8 cellular contexts compared by ENCODE assay signal in genomic region chrX:138026211-138026610, GRCh38.
DNase-seq lines count a peak whose midpoint lies in the region; ATAC-seq and TF ChIP-seq lines count a peak whose summit lies in the region.

No MANE protein-coding gene starts in this region.

- no peak overlapping the region for H3K23ac ChIP-seq in mesendoderm (ENCODE audit: low read length)

- H3K79me2 ChIP-seq in mesendoderm (ENCODE audit: control insufficient read depth, insufficient read depth, low read length): no peaks in the 10 kb centered on the region

- no peak overlapping the region for H2BK5ac ChIP-seq in mesendoderm (ENCODE audit: low read length)

- H3K4me1 Mint-ChIP-seq in naive thymus-derived CD8-positive, alpha-beta T cell: no peaks in the 10 kb centered on the region

- H4K5ac ChIP-seq in mesendoderm (ENCODE audit: low read length): no peak overlapping the region

- no peaks in the 10 kb centered on the region for H3K9me3 ChIP-seq in RWPE2 (ENCODE audit: severe bottlenecking)
- H3K9me3 ChIP-seq in suprapubic skin: no peaks in the 10 kb centered on the region

- H3K9ac ChIP-seq in mesendoderm (ENCODE audit: low read length): no peak overlapping the region

- H4K8ac ChIP-seq in mesendoderm (ENCODE audit: low read depth, low read length): no peak overlapping the region

- no peak for TF ChIP-seq POLR2A in suprapubic skin (IDR thresholded peaks at IDR 0.05)

- no peak overlapping the region for H2BK15ac ChIP-seq in mesendoderm (replicated peaks; ENCODE audit: low read depth)

- H3K4ac ChIP-seq in mesendoderm (ENCODE audit: low read depth, low read length): no peak overlapping the region

- no peak overlapping the region for H3K18ac ChIP-seq in mesendoderm (ENCODE audit: low read length)

- H3K56ac ChIP-seq in mesendoderm (ENCODE audit: low read length): no peak overlapping the region

- peak; percentile 50 for ATAC-seq in HG02759 (IDR thresholded peaks at IDR 0.05; ENCODE audit: unreplicated experiment)
- ATAC-seq in RWPE2 (ENCODE audit: low read depth): no peak
- no peak for ATAC-seq in HG03196 (IDR thresholded peaks at IDR 0.05; ENCODE audit: unreplicated experiment)
- ATAC-seq in naive thymus-derived CD8-positive, alpha-beta T cell: no peak

- WGBS in mesendoderm (ENCODE audit: extremely low coverage, insufficient coverage, low lambda C conversion rate): no CpG with 5 or more reads among the region's 1 CpG
- WGBS in suprapubic skin: 43% methylated on average over 1 of the region's 1 CpG

- TF ChIP-seq CTCF in GM12873 (IDR thresholded peaks at IDR 0.05; ENCODE audit: insufficient read depth, low read depth, low read length, missing control alignments) (peak; percentile 67), RWPE2 (IDR thresholded peaks at IDR 0.05; ENCODE audit: poor library complexity, severe bottlenecking) (peak; percentile 33), suprapubic skin (IDR thresholded peaks at IDR 0.05) (peak in 1 of 2 donors; percentile 8)

- TF ChIP-seq EP300 in suprapubic skin (IDR thresholded peaks at IDR 0.05): no peak

- H3K4me1 ChIP-seq in RWPE2 (ENCODE audit: insufficient read depth, poor library complexity, severe bottlenecking) (no peaks in the 10 kb centered on the region), mesendoderm (ENCODE audit: control insufficient read depth, low read depth, low read length) (no peaks in the 10 kb centered on the region), suprapubic skin (no peaks in the 10 kb centered on the region)

- POLR2A ChIA-PET in naive thymus-derived CD8-positive, alpha-beta T cell (lab: Charles Lee): no interaction called here

- no peak overlapping the region for H3K27ac ChIP-seq in RWPE2 (ENCODE audit: poor library complexity, severe bottlenecking)
- H3K27ac ChIP-seq in mesendoderm (ENCODE audit: low read depth, low read length): no peak overlapping the region
- no peak overlapping the region for H3K27ac ChIP-seq in suprapubic skin

- no peaks in the 10 kb centered on the region for H3K36me3 ChIP-seq in RWPE2 (ENCODE audit: low read depth)
- H3K36me3 ChIP-seq in mesendoderm (ENCODE audit: control insufficient read depth, insufficient read depth, low read length): no peaks in the 10 kb centered on the region
- no peaks in the 10 kb centered on the region for H3K36me3 ChIP-seq in suprapubic skin

- H3K79me1 ChIP-seq in mesendoderm (ENCODE audit: low read length): no peaks in the 10 kb centered on the region

- no peaks in the 10 kb centered on the region for H3K36me3 Mint-ChIP-seq in naive thymus-derived CD8-positive, alpha-beta T cell

- H3K4me2 ChIP-seq in mesendoderm (ENCODE audit: low read length): no peak overlapping the region

- no peaks in the 10 kb centered on the region for H3K9me3 Mint-ChIP-seq in naive thymus-derived CD8-positive, alpha-beta T cell

- H3K27me3 Mint-ChIP-seq in naive thymus-derived CD8-positive, alpha-beta T cell: peaks cover 0 to 11% (median 0%) of the 10 kb centered on the region in 5 donors

- H3K4me3 Mint-ChIP-seq in naive thymus-derived CD8-positive, alpha-beta T cell: no peak overlapping the region

- no peak overlapping the region for H2BK120ac ChIP-seq in mesendoderm (ENCODE audit: low read depth, low read length)

- DNase-seq in RWPE2 (ENCODE audit: low spot score) (no peak), mesendoderm (peak; percentile 21), suprapubic skin (ENCODE audit: low spot score in 2 of 2) (no peak), medulla oblongata (ENCODE audit: extremely low spot score) (no peak)
- no peak for DNase-seq in naive thymus-derived CD8-positive, alpha-beta T cell

- no peak overlapping the region for H3K4me3 ChIP-seq in RWPE2 (ENCODE audit: severe bottlenecking)
- no peak overlapping the region for H3K4me3 ChIP-seq in mesendoderm (ENCODE audit: low read length)
- H3K4me3 ChIP-seq in suprapubic skin: no peak overlapping the region

- no peak overlapping the region for H3K27ac Mint-ChIP-seq in naive thymus-derived CD8-positive, alpha-beta T cell

- H2AK5ac ChIP-seq in mesendoderm (ENCODE audit: low read length): no peak overlapping the region

- H3K27me3 ChIP-seq in RWPE2 (ENCODE audit: insufficient read depth, poor library complexity, severe bottlenecking) (no peaks in the 10 kb centered on the region), mesendoderm (ENCODE audit: insufficient read depth, low read length, poor library complexity) (no peaks in the 10 kb centered on the region), suprapubic skin (no peaks in the 10 kb centered on the region)
